ENCODE assay signal across 10 cellular contexts in genomic region chr22:17236597-17236996, GRCh38. TPM values are rescaled to one million over a fixed set of nuclear protein-coding genes. Genes with fewer than 3 reads are reported as not detected.
DNase-seq lines count a peak whose midpoint lies in the region; ATAC-seq, FAIRE-seq and TF ChIP-seq lines count a peak whose summit lies in the region.
"Not testable (repeated sequence)": the region's sequence is repeated elsewhere in the genome, so short reads cannot be mapped to it uniquely, and the experiment has no call there.
"Had no signal": no experiment of that assay in that cellular context is flagged by ENCODE, and none has a peak within 500 bp of the region (broad histone marks: within the 10 kb centered on the region; RNA-seq: fewer than 3 reads in every experiment).

No MANE protein-coding gene starts in this region.

- not testable (repeated sequence) for TF ChIP-seq POLR2A in H1 (IDR thresholded peaks at IDR 0.05; ENCODE audit: control extremely low read depth in 1 of 2, low read depth in 2 of 2, low read length in 2 of 2)

- H3K27ac ChIP-seq in BLaER1 treated with 17β-estradiol and CSF1 and Interleukin-3, amounts not matched to agents 10 nM and 100 nM = peak overlapping the region; percentile 65 to 77 (median 71); a peak in 17 of 22 replicates
- peak overlapping the region; percentile 64; the same call in 1 of the 2 replicates for H3K27ac ChIP-seq in HUES6 (ENCODE audit: low read depth, low read length)
- H3K27ac ChIP-seq in PC-9; H1 (ENCODE audit: low read depth, low read length): not testable (repeated sequence)

- H3K14ac ChIP-seq in H1 (ENCODE audit: insufficient read length) = not testable (repeated sequence)

- H3F3A ChIP-seq in PC-9 (ENCODE audit: insufficient read depth, low read depth) = not testable (repeated sequence)

- not testable (repeated sequence) for H3K9me3 ChIP-seq in BLaER1 treated with 17β-estradiol and CSF1 and Interleukin-3, amounts not matched to agents 10 nM and 100 nM (replicated peaks in 1 of 11); HUES6 (ENCODE audit: control insufficient read depth, insufficient read depth, low read depth, low read length); PC-9 (ENCODE audit: insufficient read depth, low read depth); H1 (ENCODE audit: insufficient read depth in 2 of 2, low read depth in 1 of 2, low read length in 1 of 2)

- not testable (repeated sequence) for TF ChIP-seq CTCF in PC-9 (conservative IDR thresholded peaks at IDR 0.05); H1 (IDR thresholded peaks at IDR 0.05; ENCODE audit: control extremely low read depth in 1 of 3, insufficient read depth in 1 of 3, low read depth in 1 of 3, low read length in 3 of 3)

- peaks cover 17% of the 10 kb centered on the region for H3K4me1 Mint-ChIP-seq in activated CD4-positive, alpha-beta memory T cell treated with anti-CD3 and anti-CD28 coated beads, Interleukin-2, amount 10 ng/mL, durations not matched to agents 7 days and 5 days
- H3K4me1 Mint-ChIP-seq in activated naive CD4-positive, alpha-beta T cell treated with anti-CD3 and anti-CD28 coated beads, Interleukin-2, amount 50 U/mL, for 24 hours = peaks cover 14% of the 10 kb centered on the region
- peaks cover 8 to 18% (median 14%) of the 10 kb centered on the region in 4 donors for H3K4me1 Mint-ChIP-seq in naive thymus-derived CD8-positive, alpha-beta T cell
- H3K4me1 Mint-ChIP-seq in stimulated activated naive B cell treated with anti-CD40 and anti-IgM and Interleukin-4, amounts not matched to agents 10 μg/mL and 1 μg/mL and 100 μg/mL, for 72 hours = peaks cover 21 to 33% of the 10 kb centered on the region in 2 donors

- not testable (repeated sequence) for H3K27me3 ChIP-seq in BLaER1 treated with 17β-estradiol and CSF1 and Interleukin-3, amounts not matched to agents 10 nM and 100 nM; HUES6 (ENCODE audit: control insufficient read depth, insufficient read depth, low read length); H1 (replicated peaks in 1 of 4; ENCODE audit: control insufficient read depth in 3 of 4, extremely low read depth in 1 of 4, insufficient read depth in 3 of 4, low read length in 3 of 4)
- peaks cover 56% of the 10 kb centered on the region for H3K27me3 ChIP-seq in PC-9 (ENCODE audit: insufficient read depth, low read depth)

- H3K23ac ChIP-seq in H1 (ENCODE audit: insufficient read length) = not testable (repeated sequence)

- POLR2A ChIA-PET in PC-9 (lab: Charles Lee; ENCODE audit: unreplicated experiment) = not testable (repeated sequence)
- POLR2A ChIA-PET in activated CD4-positive, alpha-beta memory T cell treated with anti-CD3 and anti-CD28 coated beads, Interleukin-2, amount 10 ng/mL, durations not matched to agents 7 days and 5 days (lab: Charles Lee) = interaction anchor here (0.7 to 2.6 kb wide), 4 partner anchors 16 to 30 kb away, joined by 3 to 15 read pairs (median 5); partner anchors contain the start of gene ADA2
- POLR2A ChIA-PET in H1 (lab: Charles Lee; ENCODE audit: partially characterized antibody) = interaction anchor here (1.0 to 7.1 kb wide), 7 partner anchors 9 to 133 kb away, joined by 3 to 72 read pairs (median 16); partner anchors contain the start of gene CECR2
- POLR2A ChIA-PET in naive thymus-derived CD8-positive, alpha-beta T cell (lab: Charles Lee) = interaction anchor here (0.9 to 3.1 kb wide), 4 partner anchors 16 to 21 kb away, joined by 3 to 13 read pairs (median 10); partner anchors contain the start of gene ADA2

- H3K9me3 Mint-ChIP-seq in activated CD4-positive, alpha-beta memory T cell treated with anti-CD3 and anti-CD28 coated beads, Interleukin-2, amount 10 ng/mL, durations not matched to agents 7 days and 5 days; activated naive CD4-positive, alpha-beta T cell treated with anti-CD3 and anti-CD28 coated beads, Interleukin-2, amount 50 U/mL, for 24 hours; naive thymus-derived CD8-positive, alpha-beta T cell; stimulated activated naive B cell treated with anti-CD40 and anti-IgM and Interleukin-4, amounts not matched to agents 10 μg/mL and 1 μg/mL and 100 μg/mL, for 72 hours: not testable (repeated sequence)

- H2AFZ ChIP-seq in PC-9; H1 (ENCODE audit: low read length): not testable (repeated sequence)

- H2BK120ac ChIP-seq in H1 (replicated peaks; ENCODE audit: low read depth, low read length) = peak overlapping the region; percentile 85

- CTCF ChIA-PET in PC-9 (lab: Charles Lee) = not testable (repeated sequence)
- CTCF ChIA-PET in activated CD4-positive, alpha-beta memory T cell treated with anti-CD3 and anti-CD28 coated beads, Interleukin-2, amount 10 ng/mL, durations not matched to agents 7 days and 5 days (lab: Charles Lee) = interaction anchor here (0.7 to 1.9 kb wide), 4 partner anchors 17 to 150 kb away, joined by 3 to 7 read pairs (median 5); partner anchors contain the start of gene ADA2
- CTCF ChIA-PET in H1 (lab: Charles Lee; ENCODE audit: partially characterized antibody) = interaction anchor here (1.0 to 5.5 kb wide), 9 partner anchors 11 to 265 kb away, joined by 3 to 51 read pairs (median 7); no protein-coding TSS in a partner anchor

- peaks cover 25 to 52% (median 30%) of the 10 kb centered on the region in 10 experiments for H3K4me1 ChIP-seq in BLaER1 treated with 17β-estradiol and CSF1 and Interleukin-3, amounts not matched to agents 10 nM and 100 nM
- peaks cover 57% of the 10 kb centered on the region for H3K4me1 ChIP-seq in HUES6 (ENCODE audit: control insufficient read depth, insufficient read depth, low read length)
- H3K4me1 ChIP-seq in PC-9 (replicated peaks; ENCODE audit: insufficient read depth) = not testable (repeated sequence)
- peaks cover 8 to 24% (median 17%) of the 10 kb centered on the region in 4 experiments for H3K4me1 ChIP-seq in H1 (replicated peaks in 1 of 4; ENCODE audit: control insufficient read depth in 3 of 4, insufficient read depth in 4 of 4, low read length in 3 of 4)

- peak overlapping the region; percentile 80 for H3K18ac ChIP-seq in H1 (ENCODE audit: extremely low read depth, low read length)

- peak overlapping the region; percentile 83 for H4K91ac ChIP-seq in H1 (replicated peaks; ENCODE audit: insufficient read length, low read length)

- TF ChIP-seq EP300 in H1 (IDR thresholded peaks at IDR 0.05; ENCODE audit: borderline replicate concordance in 1 of 2, low read depth in 2 of 2, low read length in 2 of 2) = not testable (repeated sequence)

- not testable (repeated sequence) for H4K5ac ChIP-seq in H1 (ENCODE audit: insufficient read length, low read depth, low read length)

- not testable (repeated sequence) for H3K79me2 ChIP-seq in PC-9 (ENCODE audit: low read depth); H1 (ENCODE audit: control insufficient read depth in 1 of 2, insufficient read depth in 2 of 2, low read length in 2 of 2)

- DNase-seq in PC-9; activated CD4-positive, alpha-beta memory T cell treated with anti-CD3 and anti-CD28 coated beads, Interleukin-2, amount 10 ng/mL, durations not matched to agents 7 days and 5 days; H1 (ENCODE audit: low read depth in 1 of 2, low spot score in 2 of 2); naive thymus-derived CD8-positive, alpha-beta T cell; stimulated activated naive B cell treated with anti-CD40 and anti-IgM and Interleukin-4, amounts not matched to agents 10 μg/mL and 1 μg/mL and 100 μg/mL, for 72 hours: not testable (repeated sequence)

- peak overlapping the region; percentile 97 for H2BK20ac ChIP-seq in H1 (ENCODE audit: low read length)

- H3K4me2 ChIP-seq in BLaER1 treated with 17β-estradiol and CSF1 and Interleukin-3, amounts not matched to agents 10 nM and 100 nM = peak overlapping the region; percentile 72 to 95 (median 86)
- H3K4me2 ChIP-seq in PC-9 = 0 out of 2 replicates have a peak overlapping the region, but pooled peaks have one; percentile 46
- H3K4me2 ChIP-seq in H1 (ENCODE audit: insufficient read depth in 1 of 2, low read depth in 2 of 2, low read length in 2 of 2) = not testable (repeated sequence)

- ATAC-seq in naive thymus-derived CD8-positive, alpha-beta T cell; stimulated activated naive B cell treated with anti-CD40 and anti-IgM and Interleukin-4, amounts not matched to agents 10 μg/mL and 1 μg/mL and 100 μg/mL, for 72 hours (replicated peaks): not testable (repeated sequence)

- H3K36me3 Mint-ChIP-seq in activated CD4-positive, alpha-beta memory T cell treated with anti-CD3 and anti-CD28 coated beads, Interleukin-2, amount 10 ng/mL, durations not matched to agents 7 days and 5 days (ENCODE audit: low read depth); activated naive CD4-positive, alpha-beta T cell treated with anti-CD3 and anti-CD28 coated beads, Interleukin-2, amount 50 U/mL, for 24 hours; naive thymus-derived CD8-positive, alpha-beta T cell; stimulated activated naive B cell treated with anti-CD40 and anti-IgM and Interleukin-4, amounts not matched to agents 10 μg/mL and 1 μg/mL and 100 μg/mL, for 72 hours: not testable (repeated sequence)

- H3K9me2 ChIP-seq in PC-9 (ENCODE audit: insufficient read depth) = not testable (repeated sequence)

- H3K4me3 ChIP-seq in BLaER1 treated with 17β-estradiol and CSF1 and Interleukin-3, amounts not matched to agents 10 nM and 100 nM = peak overlapping the region in 3 of 10 experiments; percentile 29 to 47 (median 30); a peak in 2 of 20 replicates
- H3K4me3 ChIP-seq in HUES6 (ENCODE audit: low read depth, low read length); PC-9; H1 (ENCODE audit: extremely low read depth in 1 of 4, insufficient read depth in 2 of 4, low read depth in 3 of 4, low read length in 4 of 4): not testable (repeated sequence)

- H3K36me3 ChIP-seq in BLaER1 treated with 17β-estradiol and CSF1 and Interleukin-3, amounts not matched to agents 10 nM and 100 nM; HUES6 (ENCODE audit: control insufficient read depth, insufficient read depth, low read length); PC-9 (ENCODE audit: low read depth); H1 (ENCODE audit: control insufficient read depth in 2 of 4, insufficient read depth in 4 of 4, low read length in 3 of 4): not testable (repeated sequence)

- H2BK5ac ChIP-seq in H1 (ENCODE audit: low read depth, low read length) = peak overlapping the region; percentile 99; the same call in 1 of the 2 replicates

- 91% methylated on average over 11 of the region's 11 CpGs; no CpG with 5 or more reads in 1 of the 2 experiments for WGBS in H1 (ENCODE audit: extremely low coverage in 1 of 2, insufficient coverage in 1 of 2, insufficient read length in 1 of 2, insufficient replicate concordance in 2 of 2, low coverage in 1 of 2, low lambda C conversion rate in 2 of 2, missing lambda C conversion rate in 1 of 2), 2 experiments

- H3K4ac ChIP-seq in H1 (replicated peaks; ENCODE audit: insufficient read length, low read depth, low read length) = peak overlapping the region; percentile 48

- H3K56ac ChIP-seq in H1 (replicated peaks; ENCODE audit: insufficient read length, low read depth, low read length) = not testable (repeated sequence)

- not testable (repeated sequence) for H3K23me2 ChIP-seq in H1 (ENCODE audit: low read depth, low read length)

- H3K9ac ChIP-seq in BLaER1 treated with 17β-estradiol and CSF1 and Interleukin-3, amounts not matched to agents 10 nM and 100 nM = peak overlapping the region in 9 of 11 experiments; percentile 18 to 63 (median 48); a peak in 10 of 22 replicates
- H3K9ac ChIP-seq in HUES6 (ENCODE audit: low read length) = peak overlapping the region; percentile 78
- not testable (repeated sequence) for H3K9ac ChIP-seq in H1 (replicated peaks in 1 of 4; ENCODE audit: extremely low read depth in 1 of 4, low read depth in 3 of 4, low read length in 3 of 4)

- not testable (repeated sequence) for H3K27me3 Mint-ChIP-seq in activated CD4-positive, alpha-beta memory T cell treated with anti-CD3 and anti-CD28 coated beads, Interleukin-2, amount 10 ng/mL, durations not matched to agents 7 days and 5 days; activated naive CD4-positive, alpha-beta T cell treated with anti-CD3 and anti-CD28 coated beads, Interleukin-2, amount 50 U/mL, for 24 hours; naive thymus-derived CD8-positive, alpha-beta T cell; stimulated activated naive B cell treated with anti-CD40 and anti-IgM and Interleukin-4, amounts not matched to agents 10 μg/mL and 1 μg/mL and 100 μg/mL, for 72 hours

- not testable (repeated sequence) for H4K8ac ChIP-seq in H1 (ENCODE audit: extremely low read depth, insufficient read depth, low read length)

- not testable (repeated sequence) for H4K20me1 ChIP-seq in BLaER1 treated with 17β-estradiol and CSF1 and Interleukin-3, amounts not matched to agents 10 nM and 100 nM; PC-9 (ENCODE audit: insufficient read depth); H1 (replicated peaks in 1 of 2; ENCODE audit: control insufficient read depth in 1 of 2, insufficient read depth in 2 of 2, low read length in 2 of 2)

- BruUV-seq in PC-9 (replicated peaks; lab: Mats Ljungman, UMichigan) = not testable (repeated sequence)

- H2AK5ac ChIP-seq in H1 (ENCODE audit: low read depth, low read length) = peak overlapping the region; percentile 32; the same call in 1 of the 2 replicates

- TF ChIP-seq RAD21 in H1 (IDR thresholded peaks at IDR 0.05 in 1 of 2, conservative IDR thresholded peaks at IDR 0.05 in 1 of 2; ENCODE audit: low read depth in 2 of 2, low read length in 2 of 2) = not testable (repeated sequence)

- not testable (repeated sequence) for H2BK15ac ChIP-seq in H1 (ENCODE audit: low read length)

- H3K27ac Mint-ChIP-seq in activated CD4-positive, alpha-beta memory T cell treated with anti-CD3 and anti-CD28 coated beads, Interleukin-2, amount 10 ng/mL, durations not matched to agents 7 days and 5 days = peak overlapping the region; percentile 77
- H3K27ac Mint-ChIP-seq in activated naive CD4-positive, alpha-beta T cell treated with anti-CD3 and anti-CD28 coated beads, Interleukin-2, amount 50 U/mL, for 24 hours = peak overlapping the region; percentile 82
- peak overlapping the region; percentile 90 to 98 (median 96) for H3K27ac Mint-ChIP-seq in naive thymus-derived CD8-positive, alpha-beta T cell
- peak overlapping the region; percentile 96 for H3K27ac Mint-ChIP-seq in stimulated activated naive B cell treated with anti-CD40 and anti-IgM and Interleukin-4, amounts not matched to agents 10 μg/mL and 1 μg/mL and 100 μg/mL, for 72 hours

- H3K79me1 ChIP-seq in H1 (ENCODE audit: low read depth, low read length) = not testable (repeated sequence)

- intact Hi-C loops in PC-9 (cut with micrococcal nuclease; ENCODE audit: unreplicated experiment) = not testable (repeated sequence)

- H3K4me3 Mint-ChIP-seq in activated CD4-positive, alpha-beta memory T cell treated with anti-CD3 and anti-CD28 coated beads, Interleukin-2, amount 10 ng/mL, durations not matched to agents 7 days and 5 days = peak overlapping the region; percentile 70
- peak overlapping the region; percentile 84 for H3K4me3 Mint-ChIP-seq in activated naive CD4-positive, alpha-beta T cell treated with anti-CD3 and anti-CD28 coated beads, Interleukin-2, amount 50 U/mL, for 24 hours
- peak overlapping the region; percentile 80 to 95 (median 90) for H3K4me3 Mint-ChIP-seq in naive thymus-derived CD8-positive, alpha-beta T cell
- H3K4me3 Mint-ChIP-seq in stimulated activated naive B cell treated with anti-CD40 and anti-IgM and Interleukin-4, amounts not matched to agents 10 μg/mL and 1 μg/mL and 100 μg/mL, for 72 hours = peak overlapping the region; percentile 81 to 84

- not testable (repeated sequence) for FAIRE-seq in H1 (lab: Jason Lieb, UNC)

- peak overlapping the region; percentile 91; the same call in 1 of the 2 replicates for H2BK12ac ChIP-seq in H1 (ENCODE audit: low read depth, low read length)

RNA-seq across cellular contexts. Expression of gene ADA2, which starts 17.4 kb away (rescaled TPM):
- not detected in 2 replicates for total RNA-seq in PC-9 (2021)
- 10 to 100 TPM; 47.1 to 50.0 TPM for total RNA-seq in activated CD4-positive, alpha-beta memory T cell treated with anti-CD3 and anti-CD28 coated beads, Interleukin-2, amount 10 ng/mL, durations not matched to agents 7 days and 5 days
- 31.5 and 35.6 TPM in 2 replicates for total RNA-seq in H1 (2021; fragmentation: NEBNext Ultra II Directional; extraction: Animal tissue kit (Norgen Biotek cat#: 25700))
- polyA plus RNA-seq in H1 (2011; rRNA removed) = 42.2 and 47.9 TPM in 2 replicates
- polyA plus RNA-seq in H1 (2011; cell fraction: cytosol; rRNA removed) = 21.6 TPM
- polyA plus RNA-seq in H1 (2011; cell fraction: nucleus; rRNA removed) = 29.1 TPM
- polyA plus RNA-seq in H1 (2012, experiment 1 of 2) = 26.6 to 35.8 TPM (median 31.6 TPM) in 4 replicates
- polyA plus RNA-seq in H1 (2012, experiment 2 of 2) = 26.0 TPM
- polyA plus RNA-seq in H1 (2013, experiment 1 of 2) = 23.4 TPM
- 23.6 TPM for polyA plus RNA-seq in H1 (2013, experiment 2 of 2)
- polyA minus RNA-seq in H1 (2011; rRNA and poly(A)+ RNA removed) = 27.1 and 28.3 TPM in 2 replicates
- 15.7 TPM for polyA minus RNA-seq in H1 (2011; cell fraction: cytosol; rRNA and poly(A)+ RNA removed)
- polyA minus RNA-seq in H1 (2011; cell fraction: nucleus; rRNA and poly(A)+ RNA removed) = 14.6 TPM
- total RNA-seq in naive thymus-derived CD8-positive, alpha-beta T cell = 100 to 1,000 TPM; 110 to 112 TPM
- polyA plus RNA-seq in naive thymus-derived CD8-positive, alpha-beta T cell = 10 to 100 TPM; 56.8 to 88.0 (median 72.6) TPM
- total RNA-seq: A172, NCI-H460 had no signal

Comparison
In these comparisons a context has a peak if more than half of its experiments do, and no peak if none do; other contexts are left out.
1. RNA of gene ADA2, which starts 17.4 kb away (total RNA-seq): 110 to 112 TPM in naive thymus-derived CD8-positive, alpha-beta T cell, 47.1 to 50.0 TPM in activated CD4-positive, alpha-beta memory T cell treated with anti-CD3 and anti-CD28 coated beads, Interleukin-2, amount 10 ng/mL, durations not matched to agents 7 days and 5 days and 31.5 to 35.6 TPM in H1; not detected in PC-9; every median in the first group is over 10 times any median in the second.
2. Peak in every context shown above with its lines, with median percentiles within 50 percentile points of each other: H3K27ac Mint-ChIP-seq and H3K4me3 Mint-ChIP-seq.